In the genomic region with DNA sequence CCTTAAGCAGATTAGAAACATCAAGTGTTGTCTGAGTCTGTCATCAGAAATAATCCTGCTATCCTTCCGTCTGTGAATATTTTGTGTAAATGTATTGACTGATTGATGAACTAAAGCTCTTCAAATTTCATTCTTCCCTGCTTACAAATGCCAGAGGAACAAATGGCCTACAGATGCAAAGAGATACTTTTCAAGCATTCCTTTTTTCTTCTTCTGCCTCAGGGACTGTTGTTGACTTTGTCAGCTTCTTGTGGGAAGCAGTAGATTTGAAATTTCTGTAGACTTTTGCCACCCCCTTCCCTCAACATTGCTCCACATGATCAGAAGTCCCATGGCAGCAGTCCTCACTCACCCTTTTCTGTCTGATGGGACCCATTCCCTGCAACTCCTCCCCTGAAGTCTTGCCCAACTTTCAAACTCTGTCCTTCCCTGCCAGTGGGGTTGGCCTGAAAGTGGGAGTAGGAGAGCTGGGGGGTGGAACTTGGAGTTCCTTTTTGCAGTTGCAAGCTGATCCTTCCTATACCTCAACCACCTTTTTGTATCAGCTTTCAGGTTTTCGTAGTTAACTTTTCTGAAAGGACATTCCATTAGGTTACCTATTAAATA, we compare ENCODE assay signal across 1 cellular context.
TF ChIP-seq lines count a peak whose summit lies in the region.

No MANE protein-coding gene starts in this region.

TF ChIP-seq in WTC11, 78 proteins besides CTCF, POLR2A, EP300 and RAD21:
- TF ChIP-seq ATF1 (CRISPR knock-in tag; IDR thresholded peaks at IDR 0.05) (no peak), CDX4 (CRISPR knock-in tag; IDR thresholded peaks at IDR 0.05; ENCODE audit: borderline replicate concordance) (no peak), OVOL2 (CRISPR knock-in tag; IDR thresholded peaks at IDR 0.05; ENCODE audit: borderline replicate concordance) (no peak), ZNF425 (CRISPR knock-in tag; conservative IDR thresholded peaks at IDR 0.05) (no peak), TP53 (CRISPR knock-in tag; IDR thresholded peaks at IDR 0.05) (no peak), HMGXB4 (CRISPR knock-in tag; IDR thresholded peaks at IDR 0.05) (no peak)
- TF ChIP-seq, protein P1, sequence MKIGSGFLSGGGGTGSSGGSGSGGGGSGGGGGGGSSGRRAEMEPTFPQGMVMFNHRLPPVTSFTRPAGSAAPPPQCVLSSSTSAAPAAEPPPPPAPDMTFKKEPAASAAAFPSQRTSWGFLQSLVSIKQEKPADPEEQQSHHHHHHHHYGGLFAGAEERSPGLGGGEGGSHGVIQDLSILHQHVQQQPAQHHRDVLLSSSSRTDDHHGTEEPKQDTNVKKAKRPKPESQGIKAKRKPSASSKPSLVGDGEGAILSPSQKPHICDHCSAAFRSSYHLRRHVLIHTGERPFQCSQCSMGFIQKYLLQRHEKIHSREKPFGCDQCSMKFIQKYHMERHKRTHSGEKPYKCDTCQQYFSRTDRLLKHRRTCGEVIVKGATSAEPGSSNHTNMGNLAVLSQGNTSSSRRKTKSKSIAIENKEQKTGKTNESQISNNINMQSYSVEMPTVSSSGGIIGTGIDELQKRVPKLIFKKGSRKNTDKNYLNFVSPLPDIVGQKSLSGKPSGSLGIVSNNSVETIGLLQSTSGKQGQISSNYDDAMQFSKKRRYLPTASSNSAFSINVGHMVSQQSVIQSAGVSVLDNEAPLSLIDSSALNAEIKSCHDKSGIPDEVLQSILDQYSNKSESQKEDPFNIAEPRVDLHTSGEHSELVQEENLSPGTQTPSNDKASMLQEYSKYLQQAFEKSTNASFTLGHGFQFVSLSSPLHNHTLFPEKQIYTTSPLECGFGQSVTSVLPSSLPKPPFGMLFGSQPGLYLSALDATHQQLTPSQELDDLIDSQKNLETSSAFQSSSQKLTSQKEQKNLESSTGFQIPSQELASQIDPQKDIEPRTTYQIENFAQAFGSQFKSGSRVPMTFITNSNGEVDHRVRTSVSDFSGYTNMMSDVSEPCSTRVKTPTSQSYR (CRISPR knock-in tag; IDR thresholded peaks at IDR 0.05), result no peak
